ENCODE assay signal across 1 cellular context in genomic region chr20:31547017-31547675, GRCh38.
A peak's percentile ranks its signal among the peaks of the same experiment; 100 is the strongest.
TF ChIP-seq lines count a peak whose summit lies in the region.

No MANE protein-coding gene starts in this region.

TF ChIP-seq in HepG2, 621 proteins besides CTCF, POLR2A, EP300 and RAD21 (continued from another document and continues in another):
- no peak for TF ChIP-seq PRDM15 (CRISPR knock-in tag; IDR thresholded peaks at IDR 0.05)
- TF ChIP-seq ZNF367 (CRISPR knock-in tag; IDR thresholded peaks at IDR 0.05; ENCODE audit: borderline replicate concordance): no peak
- no peak for TF ChIP-seq ZNF605 (CRISPR knock-in tag; IDR thresholded peaks at IDR 0.05)
- no peak for TF ChIP-seq ZNF710 (CRISPR knock-in tag; IDR thresholded peaks at IDR 0.05; ENCODE audit: borderline replicate concordance)
- peak; percentile 98 for TF ChIP-seq ZNF687 (CRISPR knock-in tag; IDR thresholded peaks at IDR 0.05)
- no peak for TF ChIP-seq PREB (CRISPR knock-in tag; IDR thresholded peaks at IDR 0.05)
- TF ChIP-seq TERF1 (CRISPR knock-in tag; IDR thresholded peaks at IDR 0.05): no peak
- TF ChIP-seq HIVEP1 (CRISPR knock-in tag; IDR thresholded peaks at IDR 0.05): no peak
- TF ChIP-seq CREB3 (CRISPR knock-in tag; IDR thresholded peaks at IDR 0.05): peak; percentile 33; the same call in 1 of the 2 replicates
- TF ChIP-seq SOX13 (IDR thresholded peaks at IDR 0.05): no peak
- TF ChIP-seq SOX13 (CRISPR knock-in tag; conservative IDR thresholded peaks at IDR 0.05 in 1 of 2, IDR thresholded peaks at IDR 0.05 in 1 of 2): peak in 1 of 2 experiments; percentile 38; a peak in 1 of 4 replicates
- no peak for TF ChIP-seq TCF12 (IDR thresholded peaks at IDR 0.05)
- TF ChIP-seq TCF12 (CRISPR knock-in tag; IDR thresholded peaks at IDR 0.05): no peak
- TF ChIP-seq ZNF670 (CRISPR knock-in tag; IDR thresholded peaks at IDR 0.05; ENCODE audit: borderline replicate concordance): no peak
- TF ChIP-seq XBP1 (CRISPR knock-in tag; IDR thresholded peaks at IDR 0.05): peak; percentile 98
- TF ChIP-seq HINFP (CRISPR knock-in tag; IDR thresholded peaks at IDR 0.05; ENCODE audit: low read depth): peak; percentile 30; the same call in 1 of the 2 replicates
- TF ChIP-seq MXD1 (CRISPR knock-in tag; IDR thresholded peaks at IDR 0.05): peak; percentile 87; the same call in 1 of the 2 replicates
- no peak for TF ChIP-seq ZNF776 (CRISPR knock-in tag; IDR thresholded peaks at IDR 0.05)
- TF ChIP-seq KDM3A (CRISPR knock-in tag; IDR thresholded peaks at IDR 0.05; ENCODE audit: low read depth): no peak
- no peak for TF ChIP-seq ZNF646 (CRISPR knock-in tag; IDR thresholded peaks at IDR 0.05)
- no peak for TF ChIP-seq ZNF557 (CRISPR knock-in tag; IDR thresholded peaks at IDR 0.05)
- no peak for TF ChIP-seq TRIM22 (IDR thresholded peaks at IDR 0.05)
- TF ChIP-seq ZNF577 (CRISPR knock-in tag; IDR thresholded peaks at IDR 0.05; ENCODE audit: borderline replicate concordance, low read depth): no peak
- TF ChIP-seq EHMT2 (IDR thresholded peaks at IDR 0.05; ENCODE audit: borderline replicate concordance, low read depth, low read length): no peak
- TF ChIP-seq ZNF773 (CRISPR knock-in tag; IDR thresholded peaks at IDR 0.05; ENCODE audit: borderline replicate concordance): peak; percentile 80; the same call in 1 of the 2 replicates
- no peak for TF ChIP-seq MTF2 (CRISPR knock-in tag; IDR thresholded peaks at IDR 0.05; ENCODE audit: borderline replicate concordance)
- TF ChIP-seq FLYWCH1 (CRISPR knock-in tag; IDR thresholded peaks at IDR 0.05): no peak
- TF ChIP-seq XRCC5 (optimal IDR thresholded peaks at IDR 0.05; ENCODE audit: low read length): peak; percentile 40
